ENCODE assay signal across 25 cellular contexts in the genomic region with DNA sequence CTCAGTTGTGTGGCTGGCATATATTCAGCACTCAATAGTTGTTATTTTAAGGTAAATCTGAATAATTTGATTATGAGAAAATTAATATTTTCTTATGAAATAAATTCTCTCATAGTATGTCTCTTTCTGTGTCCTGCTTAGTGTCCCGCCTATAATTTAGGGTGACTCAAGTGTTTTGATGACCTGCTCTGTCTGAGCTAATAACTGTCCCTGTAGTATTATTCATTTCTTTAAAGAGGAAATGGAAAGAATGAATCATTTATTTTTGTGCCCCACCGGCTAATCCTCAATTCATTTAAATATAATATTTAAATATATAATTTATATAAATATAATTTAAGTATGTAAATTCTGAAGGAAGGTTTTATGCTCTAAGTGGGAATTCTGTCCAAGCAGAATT. TPM values are rescaled to one million over a fixed set of nuclear protein-coding genes. Genes with fewer than 3 reads are reported as not detected.
DNase-seq lines count a peak whose midpoint lies in the region; ATAC-seq, FAIRE-seq and TF ChIP-seq lines count a peak whose summit lies in the region.
"Had no signal": no experiment of that assay in that cellular context is flagged by ENCODE, and none has a peak within 500 bp of the region (broad histone marks: within the 10 kb centered on the region; RNA-seq: fewer than 3 reads in every experiment).

No MANE protein-coding gene starts in this region.

- no peaks in the 10 kb centered on the region for H3F3A ChIP-seq in PC-3 (ENCODE audit: low read length, unreplicated experiment)

- no peak overlapping the region for H3K4me3 Mint-ChIP-seq in osteocyte (ENCODE audit: unreplicated experiment)
- H3K4me3 Mint-ChIP-seq: CD14-positive monocyte; CD8-positive, alpha-beta memory T cell had no signal

- H3K9me2 ChIP-seq in PC-3 (replicated peaks; ENCODE audit: low read length) = no peaks in the 10 kb centered on the region

- intact Hi-C loops in PC-3 (cut with micrococcal nuclease) (loop anchor here (5.0 to 10.0 kb wide), 3 partner anchors 110 to 183 kb away; a partner anchor contains a TSS), sigmoid colon (cut with DNase I) (loop anchor here (5.0 kb wide), 2 partner anchors 58 to 103 kb away; no protein-coding TSS in a partner anchor)

- peaks cover 21% of the 10 kb centered on the region for H3K4me1 Mint-ChIP-seq in osteocyte (ENCODE audit: unreplicated experiment)

- H3K4me3 ChIP-seq in ACC112 (ENCODE audit: low read depth, low read length) (peak overlapping the region; percentile 54), PC-3 (ENCODE audit: low read length) (no peak overlapping the region), fibroblast of mammary gland (ENCODE audit: control insufficient read depth, low read depth, low read length) (no peak overlapping the region), small intestine (ENCODE audit: low read depth in 1 of 2, low read length in 2 of 2) (no peak overlapping the region), sigmoid colon (no peak overlapping the region)
- H3K4me3 ChIP-seq: PC-9 had no signal

- H4K20me1 ChIP-seq in PC-3 (ENCODE audit: low read length) = no peaks in the 10 kb centered on the region

- CTCF ChIA-PET in PC-3 (lab: Charles Lee) = no interaction called here

- no peaks in the 10 kb centered on the region for H3K9me3 Mint-ChIP-seq in osteocyte (ENCODE audit: unreplicated experiment)
- H3K9me3 Mint-ChIP-seq: CD8-positive, alpha-beta memory T cell had no signal

- no peaks in the 10 kb centered on the region for H3K36me3 ChIP-seq in ACC112 (ENCODE audit: insufficient read depth, low read length)
- H3K36me3 ChIP-seq in PC-3 (ENCODE audit: low read depth, low read length) = no peaks in the 10 kb centered on the region
- H3K36me3 ChIP-seq in small intestine (ENCODE audit: control insufficient read depth in 2 of 2, insufficient read depth in 2 of 2, low read length in 2 of 2) = no peaks in the 10 kb centered on the region
- no peaks in the 10 kb centered on the region for H3K36me3 ChIP-seq in sigmoid colon
- H3K36me3 ChIP-seq: BE2C had no signal

- no peak for FAIRE-seq in small intestine (lab: Jason Lieb, UNC)
- FAIRE-seq: G401.6, HepG2 had no signal

- peaks cover 3% of the 10 kb centered on the region for H3K36me3 Mint-ChIP-seq in osteocyte (ENCODE audit: unreplicated experiment)
- H3K36me3 Mint-ChIP-seq: CD14-positive monocyte had no signal

- H3K27ac Mint-ChIP-seq in osteocyte (ENCODE audit: unreplicated experiment) = no peak overlapping the region
- H3K27ac Mint-ChIP-seq: CD14-positive monocyte; CD8-positive, alpha-beta memory T cell had no signal

- no peak for TF ChIP-seq POLR2A in sigmoid colon (IDR thresholded peaks at IDR 0.05)

- WGBS in small intestine, 3 donors = 70 to 73% (median 72%) methylated on average over 2 of the region's 2 CpGs
- WGBS in sigmoid colon, 2 donors = 83 to 84% methylated on average over 2 of the region's 2 CpGs

- H3K4me1 ChIP-seq in ACC112 (ENCODE audit: control insufficient read depth, insufficient read depth, low read length, unreplicated experiment) = peaks cover 46% of the 10 kb centered on the region
- peaks cover 10% of the 10 kb centered on the region; the same call in 1 of the 2 replicates for H3K4me1 ChIP-seq in PC-3 (ENCODE audit: insufficient read depth, low read length)
- H3K4me1 ChIP-seq in small intestine (ENCODE audit: control insufficient read depth in 2 of 2, insufficient read depth in 1 of 2, low read depth in 1 of 2, low read length in 1 of 2) = peaks cover 3 to 13% of the 10 kb centered on the region in 2 donors
- peaks cover 0 to 32% (median 26%) of the 10 kb centered on the region in 4 donors for H3K4me1 ChIP-seq in sigmoid colon
- H3K4me1 ChIP-seq: BE2C had no signal

- H3K4me2 ChIP-seq in PC-3 (ENCODE audit: low read length) = no peak overlapping the region
- H3K4me2 ChIP-seq: PC-9 had no signal

- H2AFZ ChIP-seq in ACC112 (ENCODE audit: low read length, unreplicated experiment) (no peak overlapping the region), PC-3 (ENCODE audit: low read length) (no peak overlapping the region)
- H2AFZ ChIP-seq: PC-9 had no signal

- H3K79me2 ChIP-seq in ACC112 (ENCODE audit: control insufficient read depth, insufficient read depth, low read length, unreplicated experiment) (peaks cover 67% of the 10 kb centered on the region), PC-3 (ENCODE audit: low read length) (no peaks in the 10 kb centered on the region)

- H3K27me3 Mint-ChIP-seq in osteocyte (ENCODE audit: unreplicated experiment) = no peaks in the 10 kb centered on the region

- TF ChIP-seq CTCF in PC-3 (conservative IDR thresholded peaks at IDR 0.05; ENCODE audit: low read depth, low read length) = no peak
- TF ChIP-seq CTCF in fibroblast of mammary gland (conservative IDR thresholded peaks at IDR 0.05; ENCODE audit: control insufficient read depth, insufficient read depth, low read depth, low read length) = no peak
- TF ChIP-seq CTCF in osteocyte (IDR thresholded peaks at IDR 0.05) = no peak
- no peak for TF ChIP-seq CTCF in sigmoid colon (IDR thresholded peaks at IDR 0.05)

- no peak for ATAC-seq in PC-3
- ATAC-seq: HepG2 had no signal

- H3K27ac ChIP-seq in ACC112 (ENCODE audit: low read depth, low read length) = peak overlapping the region; percentile 84
- H3K27ac ChIP-seq in PC-3 (ENCODE audit: low read length) = no peak overlapping the region
- H3K27ac ChIP-seq in small intestine (ENCODE audit: low read depth in 1 of 2, low read length in 1 of 2) = no peak overlapping the region
- H3K27ac ChIP-seq in sigmoid colon = no peak overlapping the region
- H3K27ac ChIP-seq: 22Rv1, PC-9 had no signal

- H3K9ac ChIP-seq in PC-3 (ENCODE audit: low read length) = no peak overlapping the region

- no peaks in the 10 kb centered on the region for H3K9me3 ChIP-seq in PC-3 (ENCODE audit: low read length)
- H3K9me3 ChIP-seq in small intestine (ENCODE audit: control insufficient read depth, low read depth) = no peaks in the 10 kb centered on the region
- H3K9me3 ChIP-seq in sigmoid colon = no peaks in the 10 kb centered on the region
- H3K9me3 ChIP-seq: BE2C had no signal

- POLR2A ChIA-PET in PC-3 (lab: Charles Lee; ENCODE audit: unreplicated experiment) = no interaction called here

- peak; percentile 8 for DNase-seq in PC-3
- peak; percentile 58 for DNase-seq in dermis blood vessel endothelial cell
- peak; percentile 48 for DNase-seq in fibroblast of mammary gland (ENCODE audit: low read depth)
- no peak for DNase-seq in DMS153 (lab: John Stamatoyannopoulos, UW)
- DNase-seq in osteocyte (ENCODE audit: extremely low spot score, unreplicated experiment) = no peak
- no peak for DNase-seq in small intestine
- no peak for DNase-seq in sigmoid colon
- DNase-seq: ACHN; BE2C; CD8-positive, alpha-beta memory T cell; H7; Kasumi-1; MV-4-11; NCI-H2029; NCI-H524 treated with DMSO at 0.1 percent for 48 hours; NCI-H774; NK-92 treated with Interleukin-12 subunit alpha and Interleukin-12 subunit beta, amount 100 ng/mL, for 24 hours; PC-9; RPMI8226; SHP77 had no signal

- BruUV-seq in PC-3 (replicated peaks; lab: Mats Ljungman, UMichigan) = no TSS peak

- no peak for TF ChIP-seq EP300 in sigmoid colon (IDR thresholded peaks at IDR 0.05)

- H3K27me3 ChIP-seq in ACC112 (ENCODE audit: insufficient read depth, low read length) (no peaks in the 10 kb centered on the region), PC-3 (ENCODE audit: low read length) (no peaks in the 10 kb centered on the region), small intestine (ENCODE audit: control insufficient read depth in 2 of 2, insufficient read depth in 2 of 2, low read length in 2 of 2) (no peaks in the 10 kb centered on the region), sigmoid colon (no peaks in the 10 kb centered on the region)

RNA-seq across cellular contexts. Expression of a gene that starts 4.1 kb away (rescaled TPM):
- total RNA-seq in PC-3 (2014; rRNA removed) (3.2 and 4.8 TPM in 2 replicates), dermis blood vessel endothelial cell (4.1 and 8.4 TPM in 2 replicates), osteocyte (6.8 and 7.0 TPM in 2 replicates), sigmoid colon (1 to 10 TPM; 3.3 to 7.5 (median 5.3) TPM)
- polyA plus RNA-seq in small intestine (10 to 100 TPM; 21.1 to 44.0 (median 41.8) TPM), sigmoid colon (1 to 10 TPM; 4.4 to 5.4 (median 5.2) TPM)
- total RNA-seq: HepG2 had no signal
- polyA plus RNA-seq: CD14-positive monocyte; CD8-positive, alpha-beta memory T cell; HepG2 had no signal

Comparison
In these comparisons a context has a peak if more than half of its experiments do, and no peak if none do; other contexts are left out.
1. DNase-seq: peak in PC-3 (single experiment), dermis blood vessel endothelial cell (single experiment) and fibroblast of mammary gland (single experiment); none in DMS153 (single experiment), osteocyte (single experiment), small intestine (single experiment) and sigmoid colon (single experiment).